ENCODE assay signal across 24 cellular contexts in the genomic region with DNA sequence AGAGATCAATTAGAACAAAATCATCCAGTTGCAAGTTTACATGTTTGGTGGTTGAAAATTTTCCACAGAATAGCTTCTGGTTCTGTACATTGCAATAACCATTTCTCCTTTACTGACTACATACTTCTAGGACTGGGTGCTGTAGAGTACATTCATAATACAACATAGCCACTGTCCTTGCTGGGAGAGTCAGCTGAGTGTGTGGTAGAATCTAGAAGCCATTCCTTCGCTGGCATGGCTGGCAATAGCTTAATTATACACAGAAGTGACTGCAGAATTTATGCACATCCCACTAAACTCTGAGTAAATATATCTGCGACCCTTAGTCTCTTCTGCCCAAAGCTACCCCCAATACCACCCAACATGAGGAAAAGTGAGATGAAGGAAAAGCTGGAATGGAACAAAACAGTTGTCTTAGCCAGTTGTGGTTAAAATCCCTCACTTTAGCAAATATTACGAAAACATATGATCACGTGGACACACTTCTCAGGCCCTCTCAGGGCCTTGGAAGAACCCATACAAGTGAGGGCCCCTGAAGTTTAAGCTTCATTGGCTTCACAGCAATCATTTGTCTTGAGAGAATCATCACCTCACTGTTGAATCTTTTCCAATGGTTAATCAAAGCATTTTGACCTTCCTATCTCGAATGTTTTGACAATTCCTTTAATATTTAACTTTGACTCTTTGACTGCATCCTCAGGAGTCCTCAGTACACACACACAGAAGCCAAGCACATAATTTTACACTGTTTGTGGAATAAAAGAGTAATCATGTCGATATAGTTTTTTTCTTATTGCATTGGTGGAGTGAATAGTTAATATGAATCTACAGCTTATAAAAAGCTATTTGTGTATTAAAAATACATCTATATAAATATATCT.
DNase-seq lines count a peak whose midpoint lies in the region; ATAC-seq and TF ChIP-seq lines count a peak whose summit lies in the region.
"Had no signal": no experiment of that assay in that cellular context is flagged by ENCODE, and none has a peak within 500 bp of the region (broad histone marks: within the 10 kb centered on the region; RNA-seq: fewer than 3 reads in every experiment).

No MANE protein-coding gene starts in this region.

- no peak overlapping the region for H3K18ac ChIP-seq in mesenchymal stem cell (ENCODE audit: low read depth in 1 of 2, low read length in 2 of 2)

- no peaks in the 10 kb centered on the region for H3K79me2 ChIP-seq in SK-N-SH (ENCODE audit: insufficient read depth)
- no peaks in the 10 kb centered on the region for H3K79me2 ChIP-seq in hepatocyte

- H3F3A ChIP-seq in SK-N-SH (replicated peaks; ENCODE audit: insufficient read depth) = no peaks in the 10 kb centered on the region

- no peak overlapping the region for H3K23ac ChIP-seq in mesenchymal stem cell (ENCODE audit: low read length in 2 of 2)

- no peak overlapping the region for H2BK15ac ChIP-seq in mesenchymal stem cell (ENCODE audit: low read depth, poor library complexity, severe bottlenecking)

- no peak overlapping the region for H2BK5ac ChIP-seq in mesenchymal stem cell (ENCODE audit: low read depth, low read length, poor library complexity, severe bottlenecking)

- DNase-seq in SK-N-SH (no peak), glomerular visceral epithelial cell (ENCODE audit: extremely low spot score) (peak; percentile 63), mesenchymal stem cell (no peak), GM19238 (ENCODE audit: insufficient read length, low spot score) (no peak), hepatocyte (ENCODE audit: low spot score) (no peak)
- DNase-seq in activated CD8-positive, alpha-beta memory T cell treated with anti-CD3 and anti-CD28 coated beads, Interleukin-2, amount 50 U/mL, for 48 hours = no peak
- DNase-seq: activated CD4-positive, alpha-beta T cell treated with anti-CD3 and anti-CD28 coated beads for 36 hours; activated T-cell treated with anti-CD3 and anti-CD28 coated beads for 4 hours; Calu3; foreskin melanocyte; GOT3; HFFc6; left colon; mesendoderm; NCI-H1092 treated with DMSO at 0.1 percent for 48 hours; NCI-H1694 treated with DMSO at 0.1 percent for 48 hours; NCI-H2171; NCI-H524; small intestine; stimulated activated naive B cell treated with anti-CD40 and anti-IgM and Interleukin-4, amounts not matched to agents 10 μg/mL and 1 μg/mL and 100 μg/mL, for 72 hours had no signal

- no peak overlapping the region for H2BK12ac ChIP-seq in mesenchymal stem cell (ENCODE audit: low read length in 2 of 2)

- H2BK120ac ChIP-seq in mesenchymal stem cell (ENCODE audit: low read depth, low read length) = no peak overlapping the region

- H3K4me3 ChIP-seq in SK-N-SH (ENCODE audit: low read depth in 2 of 2, low read length in 1 of 2) = no peak overlapping the region; a peak in 1 of 4 replicates
- H3K4me3 ChIP-seq in mesenchymal stem cell (ENCODE audit: insufficient read depth in 1 of 2, low read depth in 1 of 2, low read length in 2 of 2) = no peak overlapping the region
- H3K4me3 ChIP-seq in hepatocyte = no peak overlapping the region
- H3K4me3 ChIP-seq: breast epithelium, K562 had no signal

- H2AFZ ChIP-seq in SK-N-SH (ENCODE audit: low read depth) (peak overlapping the region; percentile 24; the same call in 1 of the 2 replicates), mesenchymal stem cell (ENCODE audit: low read depth, low read length) (no peak overlapping the region), hepatocyte (no peak overlapping the region)

- no peak overlapping the region for H4K91ac ChIP-seq in mesenchymal stem cell (ENCODE audit: low read length)

- H3K4me2 ChIP-seq in SK-N-SH (no peak overlapping the region), mesenchymal stem cell (ENCODE audit: low read length, poor library complexity, severe bottlenecking) (peak overlapping the region; percentile 58), hepatocyte (no peak overlapping the region)

- H3K9me2 ChIP-seq in SK-N-SH (no peaks in the 10 kb centered on the region), hepatocyte (replicated peaks; ENCODE audit: insufficient read depth) (no peaks in the 10 kb centered on the region)

- no peak overlapping the region for H3K4ac ChIP-seq in mesenchymal stem cell (ENCODE audit: low read depth in 1 of 2, low read length in 2 of 2)

- no peak for TF ChIP-seq CTCF in SK-N-SH (IDR thresholded peaks at IDR 0.05)
- TF ChIP-seq CTCF in hepatocyte (IDR thresholded peaks at IDR 0.05; ENCODE audit: poor library complexity) = no peak

- H3K27ac ChIP-seq in SK-N-SH (ENCODE audit: low read depth in 2 of 2, low read length in 1 of 2) (no peak overlapping the region), mesenchymal stem cell (ENCODE audit: low read length, poor library complexity, severe bottlenecking) (peak overlapping the region; percentile 71), hepatocyte (no peak overlapping the region)
- H3K27ac ChIP-seq: breast epithelium had no signal

- POLR2A ChIA-PET in SK-N-SH (lab: Yijun Ruan, JAX) = no interaction called here

- no peak overlapping the region for H4K8ac ChIP-seq in mesenchymal stem cell (ENCODE audit: low read length)

- H3K79me1 ChIP-seq in mesenchymal stem cell (replicated peaks; ENCODE audit: low read length, poor library complexity, severe bottlenecking) = no peaks in the 10 kb centered on the region

- H3K4me1 ChIP-seq in SK-N-SH (ENCODE audit: control insufficient read depth in 1 of 2, insufficient read depth in 2 of 2, low read depth in 1 of 2, low read length in 1 of 2) (no peaks in the 10 kb centered on the region; a peak in 1 of 4 replicates), mesenchymal stem cell (ENCODE audit: control insufficient read depth, insufficient read depth, low read depth, low read length) (peaks cover 4% of the 10 kb centered on the region), hepatocyte (ENCODE audit: insufficient read depth) (no peaks in the 10 kb centered on the region)
- H3K4me1 ChIP-seq: breast epithelium had no signal

- H2AK5ac ChIP-seq in mesenchymal stem cell (ENCODE audit: low read length, severe bottlenecking) = no peak overlapping the region

- H3K27me3 ChIP-seq in SK-N-SH (ENCODE audit: insufficient read depth) (no peaks in the 10 kb centered on the region), mesenchymal stem cell (ENCODE audit: control insufficient read depth in 1 of 2, insufficient read depth in 1 of 2, low read length in 2 of 2) (no peaks in the 10 kb centered on the region), hepatocyte (no peaks in the 10 kb centered on the region)
- H3K27me3 ChIP-seq: breast epithelium had no signal

- 67% methylated on average over 6 of the region's 6 CpGs for WGBS in SK-N-SH (ENCODE audit: low lambda C conversion rate)
- 80% methylated on average over 3 of the region's 6 CpGs for WGBS in mesenchymal stem cell
- WGBS in hepatocyte (ENCODE audit: low lambda C conversion rate, missing lambda C conversion rate) = 69% methylated on average over 6 of the region's 6 CpGs

- H3K36me3 ChIP-seq in SK-N-SH (replicated peaks in 1 of 2; ENCODE audit: control insufficient read depth in 1 of 2, insufficient read depth in 2 of 2, low read length in 1 of 2) = no peaks in the 10 kb centered on the region
- H3K36me3 ChIP-seq in mesenchymal stem cell (ENCODE audit: control insufficient read depth in 1 of 2, insufficient read depth in 2 of 2, low read depth in 1 of 2, low read length in 2 of 2) = no peaks in the 10 kb centered on the region
- no peaks in the 10 kb centered on the region for H3K36me3 ChIP-seq in hepatocyte (replicated peaks; ENCODE audit: insufficient read depth, low read depth)
- H3K36me3 ChIP-seq: breast epithelium had no signal

- no peak for TF ChIP-seq EP300 in SK-N-SH (IDR thresholded peaks at IDR 0.05; ENCODE audit: borderline replicate concordance in 1 of 2, low read depth in 1 of 2, low read length in 1 of 2)

- CTCF ChIA-PET in SK-N-SH (lab: Yijun Ruan, JAX) = interaction anchor here (1.0 to 1.5 kb wide), 2 partner anchors 9 to 115 kb away, joined by 3 read pairs; no protein-coding TSS in a partner anchor

- H3K9me3 ChIP-seq in SK-N-SH (no peaks in the 10 kb centered on the region), mesenchymal stem cell (ENCODE audit: control insufficient read depth, low read length) (no peaks in the 10 kb centered on the region), hepatocyte (ENCODE audit: low read depth) (no peaks in the 10 kb centered on the region)
- H3K9me3 ChIP-seq: breast epithelium had no signal

- no peak overlapping the region for H3K9ac ChIP-seq in SK-N-SH
- H3K9ac ChIP-seq in mesenchymal stem cell (ENCODE audit: low read length) = no peak overlapping the region

- no peaks in the 10 kb centered on the region for H4K20me1 ChIP-seq in SK-N-SH (ENCODE audit: insufficient read depth)
- H4K20me1 ChIP-seq in hepatocyte (ENCODE audit: insufficient read depth, poor library complexity, severe bottlenecking) = no peaks in the 10 kb centered on the region

- TF ChIP-seq RAD21 in SK-N-SH (IDR thresholded peaks at IDR 0.05; ENCODE audit: low read length) = no peak

- no peak for ATAC-seq in SK-N-SH treated with all-trans-retinoic acid at 6 μM for 48 hours
- ATAC-seq in GM19351 (IDR thresholded peaks at IDR 0.05; ENCODE audit: unreplicated experiment) = no peak
- ATAC-seq: activated CD4-positive, alpha-beta T cell treated with anti-CD3 and anti-CD28 coated beads for 36 hours; K562; left colon; stimulated activated naive B cell treated with anti-CD40 and anti-IgM and Interleukin-4, amounts not matched to agents 10 μg/mL and 1 μg/mL and 100 μg/mL, for 72 hours had no signal

- no peak overlapping the region for H3K14ac ChIP-seq in mesenchymal stem cell (ENCODE audit: low read length in 2 of 2)

TF ChIP-seq in SK-N-SH, 30 proteins besides CTCF, POLR2A, EP300 and RAD21 (continues in another document):
- no peak for TF ChIP-seq TCF12 (IDR thresholded peaks at IDR 0.05)
- TF ChIP-seq POLR2AphosphoS5 (IDR thresholded peaks at IDR 0.05; ENCODE audit: low read depth, low read length) = no peak
- no peak for TF ChIP-seq FOXM1 (IDR thresholded peaks at IDR 0.05; ENCODE audit: low read depth)
- TF ChIP-seq GABPA (IDR thresholded peaks at IDR 0.05; ENCODE audit: low read depth) = no peak
- TF ChIP-seq ELF1 (IDR thresholded peaks at IDR 0.05) = no peak
- no peak for TF ChIP-seq NRF1 (IDR thresholded peaks at IDR 0.05; ENCODE audit: low read depth, low read length)
- no peak for TF ChIP-seq SIN3A (IDR thresholded peaks at IDR 0.05; ENCODE audit: borderline replicate concordance, low read depth, low read length)
- TF ChIP-seq RXRA (IDR thresholded peaks at IDR 0.05; ENCODE audit: borderline replicate concordance, low read depth) = no peak

TF ChIP-seq in SK-N-SH treated with all-trans-retinoic acid at 6 μM for 48 hours, 23 proteins besides CTCF, POLR2A, EP300 and RAD21 (continues in another document):
- TF ChIP-seq SNAI2 (CRISPR knock-in tag; IDR thresholded peaks at IDR 0.05) (no peak), ZFP30 (CRISPR knock-in tag; IDR thresholded peaks at IDR 0.05) (no peak), ZC3H10 (CRISPR knock-in tag; IDR thresholded peaks at IDR 0.05) (no peak), ZNF565 (CRISPR knock-in tag; conservative IDR thresholded peaks at IDR 0.05; ENCODE audit: low read depth) (no peak)
